1 cellular context compared by ENCODE assay signal in the genomic region with DNA sequence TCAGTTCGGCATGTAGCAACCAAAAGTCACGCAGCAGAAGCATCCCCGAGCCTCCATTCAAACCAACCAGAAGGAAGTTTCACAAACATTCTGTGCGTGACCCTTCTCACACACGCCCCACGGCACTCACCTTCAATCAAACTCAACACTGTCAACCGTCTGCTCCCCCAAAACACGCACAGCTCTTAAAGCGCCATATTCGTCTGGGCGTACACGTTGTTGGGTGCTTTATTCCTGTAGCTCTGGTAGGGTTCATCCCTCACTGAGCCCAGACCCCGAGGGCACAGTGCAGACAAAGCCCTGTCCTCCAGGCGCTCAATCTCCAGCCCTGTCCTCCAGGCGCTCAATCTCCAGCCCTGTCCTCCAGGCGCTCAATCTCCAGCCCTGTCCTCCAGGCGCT.
TF ChIP-seq lines count a peak whose summit lies in the region.

No MANE protein-coding gene starts in this region.

TF ChIP-seq in K562, 482 proteins besides CTCF, POLR2A, EP300 and RAD21:
- TF ChIP-seq DPF2 (IDR thresholded peaks at IDR 0.05): no peak
- TF ChIP-seq, protein P1, sequence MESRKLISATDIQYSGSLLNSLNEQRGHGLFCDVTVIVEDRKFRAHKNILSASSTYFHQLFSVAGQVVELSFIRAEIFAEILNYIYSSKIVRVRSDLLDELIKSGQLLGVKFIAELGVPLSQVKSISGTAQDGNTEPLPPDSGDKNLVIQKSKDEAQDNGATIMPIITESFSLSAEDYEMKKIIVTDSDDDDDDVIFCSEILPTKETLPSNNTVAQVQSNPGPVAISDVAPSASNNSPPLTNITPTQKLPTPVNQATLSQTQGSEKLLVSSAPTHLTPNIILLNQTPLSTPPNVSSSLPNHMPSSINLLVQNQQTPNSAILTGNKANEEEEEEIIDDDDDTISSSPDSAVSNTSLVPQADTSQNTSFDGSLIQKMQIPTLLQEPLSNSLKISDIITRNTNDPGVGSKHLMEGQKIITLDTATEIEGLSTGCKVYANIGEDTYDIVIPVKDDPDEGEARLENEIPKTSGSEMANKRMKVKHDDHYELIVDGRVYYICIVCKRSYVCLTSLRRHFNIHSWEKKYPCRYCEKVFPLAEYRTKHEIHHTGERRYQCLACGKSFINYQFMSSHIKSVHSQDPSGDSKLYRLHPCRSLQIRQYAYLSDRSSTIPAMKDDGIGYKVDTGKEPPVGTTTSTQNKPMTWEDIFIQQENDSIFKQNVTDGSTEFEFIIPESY (CRISPR knock-in tag; IDR thresholded peaks at IDR 0.05): peak; percentile 41; the same call in 1 of the 2 replicates
TF ChIP-seq in K562: peak in this region for 1.
